19 cellular contexts compared by ENCODE assay signal in genomic region chr1:167278497-167278896, GRCh38.
"Had no signal": no experiment of that assay in that cellular context is flagged by ENCODE, and none has a peak within 500 bp of the region (broad histone marks: within the 10 kb centered on the region; RNA-seq: fewer than 3 reads in every experiment).

No MANE protein-coding gene starts in this region.

- DNase-seq: effector memory CD4-positive, alpha-beta T cell; esophagus squamous epithelium; foreskin fibroblast; heart left ventricle; hippocampal formation; kidney glomerular epithelial cell; mucosa of descending colon; naive thymus-derived CD8-positive, alpha-beta T cell; posterior cingulate gyrus; right cardiac atrium; stimulated activated CD4-positive, alpha-beta T cell treated with anti-CD3 and anti-CD28 coated beads, Interleukin-4, amount 100 ng/mL, for 1 hour; tibial artery; upper lobe of left lung; uterus had no signal

- ATAC-seq: heart left ventricle; left lobe of liver; mucosa of descending colon; naive thymus-derived CD8-positive, alpha-beta T cell; right cardiac atrium; stimulated activated memory B cell treated with anti-CD40 and anti-IgM and Interleukin-4, amounts not matched to agents 10 μg/mL and 1 μg/mL and 100 μg/mL, for 72 hours had no signal

- H3K36me3 ChIP-seq: esophagus squamous epithelium, heart left ventricle, neutrophil, tibial artery, upper lobe of left lung, uterus had no signal

- H3K27me3 ChIP-seq: esophagus squamous epithelium, heart left ventricle, neutrophil, tibial artery, upper lobe of left lung, uterus had no signal

- H3K27ac ChIP-seq: esophagus squamous epithelium, heart left ventricle, neutrophil, tibial artery, upper lobe of left lung, uterus had no signal

- H3K4me1 ChIP-seq: uterus had no signal

- H3K27me3 Mint-ChIP-seq: naive thymus-derived CD8-positive, alpha-beta T cell; stimulated activated memory B cell treated with anti-CD40 and anti-IgM and Interleukin-4, amounts not matched to agents 10 μg/mL and 1 μg/mL and 100 μg/mL, for 72 hours; stimulated activated naive CD8-positive, alpha-beta T cell treated with anti-CD3 and anti-CD28 coated beads, Interleukin-15, Interleukin-2, amounts not matched to agents 100 ng/mL and 50 ng/mL, for 24 hours had no signal

- H3K4me3 Mint-ChIP-seq: naive thymus-derived CD8-positive, alpha-beta T cell; stimulated activated memory B cell treated with anti-CD40 and anti-IgM and Interleukin-4, amounts not matched to agents 10 μg/mL and 1 μg/mL and 100 μg/mL, for 72 hours; stimulated activated naive CD8-positive, alpha-beta T cell treated with anti-CD3 and anti-CD28 coated beads, Interleukin-15, Interleukin-2, amounts not matched to agents 100 ng/mL and 50 ng/mL, for 24 hours had no signal

- H3K9me3 ChIP-seq: esophagus squamous epithelium, heart left ventricle, mucosa of descending colon, neutrophil, tibial artery, upper lobe of left lung, uterus had no signal

- H3K27ac Mint-ChIP-seq: stimulated activated memory B cell treated with anti-CD40 and anti-IgM and Interleukin-4, amounts not matched to agents 10 μg/mL and 1 μg/mL and 100 μg/mL, for 72 hours; stimulated activated naive CD8-positive, alpha-beta T cell treated with anti-CD3 and anti-CD28 coated beads, Interleukin-15, Interleukin-2, amounts not matched to agents 100 ng/mL and 50 ng/mL, for 24 hours had no signal

- H3K4me3 ChIP-seq: esophagus squamous epithelium, heart left ventricle, mucosa of descending colon, smooth muscle cell, tibial artery, upper lobe of left lung, uterus had no signal
